ENCODE assay signal across 1 cellular context in the genomic region with DNA sequence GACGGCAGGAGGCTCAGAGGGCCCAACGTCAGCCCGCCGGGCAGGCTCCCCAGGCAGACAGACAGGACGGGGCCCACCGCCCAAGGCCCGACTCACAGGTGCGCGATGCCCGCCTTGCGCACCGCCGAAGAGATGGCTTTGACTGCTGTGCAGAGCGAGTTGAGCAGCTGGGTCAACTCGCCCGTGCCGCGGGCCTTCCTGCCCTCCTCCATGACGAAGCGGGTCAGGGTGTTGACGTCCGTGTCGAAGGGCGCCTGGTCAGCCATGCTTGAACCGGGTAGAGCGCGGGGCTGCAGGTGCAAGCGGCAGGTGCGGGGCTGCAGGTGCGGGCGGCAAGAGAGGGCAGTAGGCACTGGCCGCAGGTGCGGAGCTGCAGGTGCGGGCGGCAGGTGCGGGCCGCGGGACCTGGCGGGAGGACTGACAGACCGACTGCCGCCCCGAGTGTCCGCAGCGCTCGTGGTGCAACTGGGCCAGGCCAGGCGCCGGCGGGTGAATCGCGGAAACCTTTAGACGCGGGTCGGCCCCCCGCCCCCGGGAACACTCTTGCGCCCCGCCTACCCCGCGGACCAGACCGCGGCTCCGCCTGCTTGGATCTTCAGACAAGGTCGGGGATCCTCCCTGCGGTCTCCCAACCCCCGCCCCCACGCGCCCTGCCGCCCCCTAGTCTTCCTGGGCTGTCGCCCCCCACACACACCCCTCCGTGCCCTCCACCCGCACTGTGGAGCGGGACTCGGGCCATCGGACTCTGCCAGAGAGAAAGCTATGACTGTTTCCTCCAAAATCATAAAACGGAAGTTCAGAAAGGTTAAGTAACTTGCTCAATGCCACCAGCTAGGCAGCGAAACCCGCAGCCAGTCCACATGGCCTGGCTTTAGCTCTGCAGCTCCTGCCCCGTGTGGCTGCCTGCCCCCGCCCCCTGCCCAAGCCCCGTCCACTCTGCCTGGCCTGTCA.
A peak's percentile ranks its signal among the peaks of the same experiment; 100 is the strongest.
TF ChIP-seq lines count a peak whose summit lies in the region.

A gene (minus strand): TSS at position 474 of the 951 bp plus-strand sequence. CDS start 208 bp downstream, at position 266.

TF ChIP-seq in K562, 482 proteins besides CTCF, POLR2A, EP300 and RAD21 (continued from another document):
- TF ChIP-seq, protein P1, sequence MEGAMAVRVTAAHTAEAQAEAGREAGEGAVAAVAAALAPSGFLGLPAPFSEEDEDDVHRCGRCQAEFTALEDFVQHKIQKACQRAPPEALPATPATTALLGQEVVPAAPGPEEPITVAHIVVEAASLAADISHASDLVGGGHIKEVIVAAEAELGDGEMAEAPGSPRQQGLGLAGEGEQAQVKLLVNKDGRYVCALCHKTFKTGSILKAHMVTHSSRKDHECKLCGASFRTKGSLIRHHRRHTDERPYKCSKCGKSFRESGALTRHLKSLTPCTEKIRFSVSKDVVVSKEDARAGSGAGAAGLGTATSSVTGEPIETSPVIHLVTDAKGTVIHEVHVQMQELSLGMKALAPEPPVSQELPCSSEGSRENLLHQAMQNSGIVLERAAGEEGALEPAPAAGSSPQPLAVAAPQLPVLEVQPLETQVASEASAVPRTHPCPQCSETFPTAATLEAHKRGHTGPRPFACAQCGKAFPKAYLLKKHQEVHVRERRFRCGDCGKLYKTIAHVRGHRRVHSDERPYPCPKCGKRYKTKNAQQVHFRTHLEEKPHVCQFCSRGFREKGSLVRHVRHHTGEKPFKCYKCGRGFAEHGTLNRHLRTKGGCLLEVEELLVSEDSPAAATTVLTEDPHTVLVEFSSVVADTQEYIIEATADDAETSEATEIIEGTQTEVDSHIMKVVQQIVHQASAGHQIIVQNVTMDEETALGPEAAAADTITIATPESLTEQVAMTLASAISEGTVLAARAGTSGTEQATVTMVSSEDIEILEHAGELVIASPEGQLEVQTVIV (CRISPR knock-in tag; IDR thresholded peaks at IDR 0.05; ENCODE audit: borderline replicate concordance) = no peak
- TF ChIP-seq ZNF79 (CRISPR knock-in tag; IDR thresholded peaks at IDR 0.05; ENCODE audit: low read depth) = no peak
- TF ChIP-seq, protein P2, sequence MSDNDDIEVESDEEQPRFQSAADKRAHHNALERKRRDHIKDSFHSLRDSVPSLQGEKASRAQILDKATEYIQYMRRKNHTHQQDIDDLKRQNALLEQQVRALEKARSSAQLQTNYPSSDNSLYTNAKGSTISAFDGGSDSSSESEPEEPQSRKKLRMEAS (CRISPR knock-in tag; IDR thresholded peaks at IDR 0.05) = no peak
- TF ChIP-seq, protein P3, sequence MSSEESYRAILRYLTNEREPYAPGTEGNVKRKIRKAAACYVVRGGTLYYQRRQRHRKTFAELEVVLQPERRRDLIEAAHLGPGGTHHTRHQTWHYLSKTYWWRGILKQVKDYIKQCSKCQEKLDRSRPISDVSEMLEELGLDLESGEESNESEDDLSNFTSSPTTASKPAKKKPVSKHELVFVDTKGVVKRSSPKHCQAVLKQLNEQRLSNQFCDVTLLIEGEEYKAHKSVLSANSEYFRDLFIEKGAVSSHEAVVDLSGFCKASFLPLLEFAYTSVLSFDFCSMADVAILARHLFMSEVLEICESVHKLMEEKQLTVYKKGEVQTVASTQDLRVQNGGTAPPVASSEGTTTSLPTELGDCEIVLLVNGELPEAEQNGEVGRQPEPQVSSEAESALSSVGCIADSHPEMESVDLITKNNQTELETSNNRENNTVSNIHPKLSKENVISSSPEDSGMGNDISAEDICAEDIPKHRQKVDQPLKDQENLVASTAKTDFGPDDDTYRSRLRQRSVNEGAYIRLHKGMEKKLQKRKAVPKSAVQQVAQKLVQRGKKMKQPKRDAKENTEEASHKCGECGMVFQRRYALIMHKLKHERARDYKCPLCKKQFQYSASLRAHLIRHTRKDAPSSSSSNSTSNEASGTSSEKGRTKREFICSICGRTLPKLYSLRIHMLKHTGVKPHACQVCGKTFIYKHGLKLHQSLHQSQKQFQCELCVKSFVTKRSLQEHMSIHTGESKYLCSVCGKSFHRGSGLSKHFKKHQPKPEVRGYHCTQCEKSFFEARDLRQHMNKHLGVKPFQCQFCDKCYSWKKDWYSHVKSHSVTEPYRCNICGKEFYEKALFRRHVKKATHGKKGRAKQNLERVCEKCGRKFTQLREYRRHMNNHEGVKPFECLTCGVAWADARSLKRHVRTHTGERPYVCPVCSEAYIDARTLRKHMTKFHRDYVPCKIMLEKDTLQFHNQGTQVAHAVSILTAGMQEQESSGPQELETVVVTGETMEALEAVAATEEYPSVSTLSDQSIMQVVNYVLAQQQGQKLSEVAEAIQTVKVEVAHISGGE (CRISPR knock-in tag; IDR thresholded peaks at IDR 0.05) = peak in 1 of 3 experiments; percentile 58; a peak in 1 of 6 replicates
